Comparison of ENCODE assay signal across 23 cellular contexts in genomic region chr7:37633048-37633447, GRCh38. TPM values are rescaled to one million over a fixed set of nuclear protein-coding genes. Genes with fewer than 3 reads are reported as not detected.
"Had no signal": no experiment of that assay in that cellular context is flagged by ENCODE, and none has a peak within 500 bp of the region (broad histone marks: within the 10 kb centered on the region; RNA-seq: fewer than 3 reads in every experiment).

No MANE protein-coding gene starts in this region.

- DNase-seq: KBM-7, MM.1S, NCI-H1092 treated with DMSO at 0.1 percent for 48 hours, NCI-H1436, NCI-H187, NCI-H2029, NCI-H2081 treated with DMSO at 0.1 percent for 48 hours, NCI-H2171, NCI-H226, NCI-H446, NCI-H510A, NCI-H524 treated with DMSO at 0.1 percent for 48 hours, NCI-H69, NCI-H774, Right ventricle myocardium superior, RPMI8226, SK-N-SH, SW 1271, T-cell had no signal

- ATAC-seq: T-cell had no signal

- H3K27ac Mint-ChIP-seq: T-cell had no signal

- H3K4me1 Mint-ChIP-seq: T-cell had no signal

RNA-seq across cellular contexts. Expression of gene GPR141, which starts 50.5 kb away (rescaled TPM):
- total RNA-seq: HT-29, LHCN-M2, M059J, SK-MEL-5 had no signal
- polyA plus RNA-seq: SK-N-SH had no signal
